1 cellular context compared by ENCODE assay signal in the genomic region with DNA sequence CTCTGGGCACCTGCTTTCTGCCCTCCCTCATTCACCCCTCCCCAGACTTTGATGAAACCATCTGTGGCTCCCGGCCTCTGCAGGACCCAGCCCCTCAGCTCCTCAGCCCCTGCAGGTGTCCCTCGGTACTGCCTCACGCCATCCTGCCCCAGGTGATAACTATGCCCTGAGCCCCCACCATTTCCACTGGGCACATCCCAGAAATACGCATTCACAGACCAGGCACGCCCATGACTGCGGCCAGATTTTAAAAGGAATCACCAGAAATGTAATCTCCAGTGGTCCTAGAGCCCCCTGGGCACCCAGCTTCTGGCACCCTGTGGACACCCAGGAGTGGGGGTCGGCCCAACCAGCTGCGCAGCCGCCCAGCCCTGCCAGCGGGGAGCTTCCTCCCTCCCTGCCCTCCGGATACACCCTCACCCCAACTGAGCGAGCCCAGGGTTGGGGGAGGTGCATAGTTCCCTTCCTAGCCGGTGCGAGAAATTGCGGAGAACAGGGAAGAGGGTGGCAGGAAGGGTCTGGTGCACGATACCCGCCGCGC.
A peak's percentile ranks its signal among the peaks of the same experiment; 100 is the strongest.
TF ChIP-seq lines count a peak whose summit lies in the region.

No MANE protein-coding gene starts in this region.

TF ChIP-seq in K562, 482 proteins besides CTCF, POLR2A, EP300 and RAD21 (continued from another document):
- TF ChIP-seq, protein P1, sequence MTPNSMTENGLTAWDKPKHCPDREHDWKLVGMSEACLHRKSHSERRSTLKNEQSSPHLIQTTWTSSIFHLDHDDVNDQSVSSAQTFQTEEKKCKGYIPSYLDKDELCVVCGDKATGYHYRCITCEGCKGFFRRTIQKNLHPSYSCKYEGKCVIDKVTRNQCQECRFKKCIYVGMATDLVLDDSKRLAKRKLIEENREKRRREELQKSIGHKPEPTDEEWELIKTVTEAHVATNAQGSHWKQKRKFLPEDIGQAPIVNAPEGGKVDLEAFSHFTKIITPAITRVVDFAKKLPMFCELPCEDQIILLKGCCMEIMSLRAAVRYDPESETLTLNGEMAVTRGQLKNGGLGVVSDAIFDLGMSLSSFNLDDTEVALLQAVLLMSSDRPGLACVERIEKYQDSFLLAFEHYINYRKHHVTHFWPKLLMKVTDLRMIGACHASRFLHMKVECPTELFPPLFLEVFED (CRISPR knock-in tag; conservative IDR thresholded peaks at IDR 0.05) = no peak
- TF ChIP-seq, protein P2, sequence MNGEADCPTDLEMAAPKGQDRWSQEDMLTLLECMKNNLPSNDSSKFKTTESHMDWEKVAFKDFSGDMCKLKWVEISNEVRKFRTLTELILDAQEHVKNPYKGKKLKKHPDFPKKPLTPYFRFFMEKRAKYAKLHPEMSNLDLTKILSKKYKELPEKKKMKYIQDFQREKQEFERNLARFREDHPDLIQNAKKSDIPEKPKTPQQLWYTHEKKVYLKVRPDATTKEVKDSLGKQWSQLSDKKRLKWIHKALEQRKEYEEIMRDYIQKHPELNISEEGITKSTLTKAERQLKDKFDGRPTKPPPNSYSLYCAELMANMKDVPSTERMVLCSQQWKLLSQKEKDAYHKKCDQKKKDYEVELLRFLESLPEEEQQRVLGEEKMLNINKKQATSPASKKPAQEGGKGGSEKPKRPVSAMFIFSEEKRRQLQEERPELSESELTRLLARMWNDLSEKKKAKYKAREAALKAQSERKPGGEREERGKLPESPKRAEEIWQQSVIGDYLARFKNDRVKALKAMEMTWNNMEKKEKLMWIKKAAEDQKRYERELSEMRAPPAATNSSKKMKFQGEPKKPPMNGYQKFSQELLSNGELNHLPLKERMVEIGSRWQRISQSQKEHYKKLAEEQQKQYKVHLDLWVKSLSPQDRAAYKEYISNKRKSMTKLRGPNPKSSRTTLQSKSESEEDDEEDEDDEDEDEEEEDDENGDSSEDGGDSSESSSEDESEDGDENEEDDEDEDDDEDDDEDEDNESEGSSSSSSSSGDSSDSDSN (IDR thresholded peaks at IDR 0.05; ENCODE audit: borderline replicate concordance in 1 of 2, low read depth in 2 of 2, low read length in 2 of 2) = 0 out of 4 replicates have a peak, but pooled peaks of 1 of the 2 experiments have one; percentile 5
- no peak for TF ChIP-seq PTRF (tag; IDR thresholded peaks at IDR 0.05)
TF ChIP-seq in K562: peak in this region for 1.
